Comparison of ENCODE assay signal across 8 cellular contexts in the genomic region with DNA sequence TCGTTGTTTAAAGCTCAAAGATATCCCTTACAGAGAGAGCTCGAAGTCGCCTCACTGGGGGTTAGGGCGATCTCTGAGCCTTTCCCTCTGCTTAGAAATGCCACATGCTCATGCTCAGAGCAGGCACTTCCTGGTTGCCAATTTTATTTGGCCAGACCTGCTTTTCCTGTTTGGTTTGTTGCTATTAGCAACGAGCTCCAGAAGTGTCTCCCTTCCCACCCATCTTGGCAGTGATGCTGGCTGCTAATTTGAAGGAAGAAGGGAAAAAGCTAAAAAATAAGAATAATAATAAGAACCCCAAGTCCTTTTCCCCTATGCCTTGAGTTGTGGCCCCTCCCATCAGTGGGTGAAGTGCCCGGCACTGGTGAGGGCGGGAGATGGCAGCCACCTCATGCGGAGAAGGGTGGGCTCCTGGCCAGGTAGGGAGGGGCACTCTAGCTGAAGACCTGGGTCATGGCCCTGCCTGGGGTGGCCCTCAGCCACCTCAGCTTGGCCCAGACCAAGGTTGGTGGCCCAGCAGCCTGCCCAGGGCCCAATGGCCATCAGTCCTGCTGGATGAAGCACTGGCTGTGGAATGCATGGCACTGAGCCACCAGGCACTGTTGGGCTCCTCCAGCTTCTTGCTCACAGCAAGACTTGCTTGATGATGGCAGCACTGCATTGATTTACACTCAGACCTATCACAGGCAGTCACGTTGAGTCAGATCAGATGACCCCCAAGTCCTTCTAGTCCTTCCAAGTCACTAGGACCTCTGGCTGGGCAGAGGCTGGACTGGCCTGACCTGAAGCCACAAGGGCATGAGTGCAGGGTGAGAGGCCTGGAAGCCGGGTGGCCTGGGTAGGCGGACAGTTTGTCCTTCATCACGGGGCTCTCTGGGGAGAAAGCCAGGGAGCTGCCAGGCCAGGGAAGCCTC.
DNase-seq lines count a peak whose midpoint lies in the region; ATAC-seq and TF ChIP-seq lines count a peak whose summit lies in the region.

No MANE protein-coding gene starts in this region.

- no peaks in the 10 kb centered on the region; the same call in 1 of the 2 replicates for H3K27me3 Mint-ChIP-seq in HFFc6 (ENCODE audit: insufficient read depth)
- H3K27me3 Mint-ChIP-seq in T-cell: no peaks in the 10 kb centered on the region
- H3K27me3 Mint-ChIP-seq in neural progenitor cell (ENCODE audit: insufficient read depth, low read depth): peaks cover 2% of the 10 kb centered on the region

- WGBS in trophoblast cell (ENCODE audit: extremely low coverage, insufficient coverage, insufficient read length): no CpG with 5 or more reads among the region's 12 CpGs

- DNase-seq in A172 (ENCODE audit: low spot score) (peak; percentile 99), HFFc6 (peak; percentile 98), T-cell (no peak), foreskin fibroblast (peak; percentile 93 to 95), trophoblast cell (peak; percentile 78 to 94), neural progenitor cell (ENCODE audit: low spot score) (no peak)

- H4K12ac ChIP-seq in trophoblast cell (ENCODE audit: low read depth, low read length): no peak overlapping the region

- H3K4me1 ChIP-seq in trophoblast cell (ENCODE audit: control insufficient read depth in 1 of 2, insufficient read depth in 2 of 2, low read length in 2 of 2) (peaks cover 12 to 14% of the 10 kb centered on the region in 2 experiments), neural progenitor cell (no peaks in the 10 kb centered on the region)

- no peak overlapping the region for H3K23ac ChIP-seq in trophoblast cell (ENCODE audit: low read length)

- H3K14ac ChIP-seq in trophoblast cell (ENCODE audit: low read length): peak overlapping the region; percentile 13

- H3K36me3 Mint-ChIP-seq in HFFc6 (ENCODE audit: low read depth): peaks cover 42% of the 10 kb centered on the region
- H3K36me3 Mint-ChIP-seq in T-cell: peaks cover 18% of the 10 kb centered on the region
- H3K36me3 Mint-ChIP-seq in neural progenitor cell: peaks cover 7% of the 10 kb centered on the region

- POLR2A ChIA-PET in T-cell (lab: Charles Lee): no interaction called here

- H2BK12ac ChIP-seq in trophoblast cell (ENCODE audit: low read length): peak overlapping the region; percentile 78

- H3K79me2 ChIP-seq in trophoblast cell (ENCODE audit: control insufficient read depth, insufficient read depth, low read length, poor library complexity) (peaks cover 3% of the 10 kb centered on the region), neural progenitor cell (ENCODE audit: low read depth) (no peaks in the 10 kb centered on the region)

- H3K27ac Mint-ChIP-seq in HFFc6: peak overlapping the region; percentile 100
- H3K27ac Mint-ChIP-seq in T-cell: peak overlapping the region; percentile 74 to 89
- H3K27ac Mint-ChIP-seq in neural progenitor cell: no peak overlapping the region

- no peaks in the 10 kb centered on the region for H3F3A ChIP-seq in neural progenitor cell (ENCODE audit: low read depth)

- H4K20me1 ChIP-seq in neural progenitor cell (ENCODE audit: low read depth): no peaks in the 10 kb centered on the region

- H3K4me1 Mint-ChIP-seq in HFFc6 (ENCODE audit: low read depth): peaks cover 59% of the 10 kb centered on the region
- peaks cover 28 to 33% (median 30%) of the 10 kb centered on the region in 3 donors for H3K4me1 Mint-ChIP-seq in T-cell
- H3K4me1 Mint-ChIP-seq in neural progenitor cell: peaks cover 2% of the 10 kb centered on the region

- H3K79me1 ChIP-seq in trophoblast cell (ENCODE audit: low read length): peaks cover 6% of the 10 kb centered on the region

- H3K4me2 ChIP-seq in trophoblast cell (ENCODE audit: low read length) (no peak overlapping the region), neural progenitor cell (no peak overlapping the region)

- H2AK5ac ChIP-seq in trophoblast cell (ENCODE audit: low read length): peak overlapping the region; percentile 13

- peak overlapping the region; percentile 30 for H3K27ac ChIP-seq in trophoblast cell (ENCODE audit: low read depth, low read length)
- no peak overlapping the region for H3K27ac ChIP-seq in neural progenitor cell

- no peaks in the 10 kb centered on the region for H3K27me3 ChIP-seq in trophoblast cell (ENCODE audit: insufficient read depth, low read length)
- H3K27me3 ChIP-seq in neural progenitor cell: no peaks in the 10 kb centered on the region

- H4K91ac ChIP-seq in trophoblast cell (ENCODE audit: low read depth, low read length): peak overlapping the region; percentile 84

- H3K36me3 ChIP-seq in trophoblast cell (ENCODE audit: control insufficient read depth in 1 of 2, insufficient read depth in 2 of 2, low read length in 2 of 2) (peaks cover 27 to 41% of the 10 kb centered on the region in 2 experiments), neural progenitor cell (no peaks in the 10 kb centered on the region)

- no peak overlapping the region for H3K9ac ChIP-seq in trophoblast cell (ENCODE audit: low read length)
- H3K9ac ChIP-seq in neural progenitor cell: no peak overlapping the region

- peak overlapping the region; percentile 76 for H2BK120ac ChIP-seq in trophoblast cell (ENCODE audit: insufficient read depth, low read length, poor library complexity)

- H3K9me3 ChIP-seq in trophoblast cell (ENCODE audit: insufficient read depth, low read depth, low read length) (peaks cover 6% of the 10 kb centered on the region), neural progenitor cell (ENCODE audit: low read depth) (no peaks in the 10 kb centered on the region)

- H3K4ac ChIP-seq in trophoblast cell (ENCODE audit: low read depth, low read length): no peak overlapping the region

- no peak overlapping the region for H2BK5ac ChIP-seq in trophoblast cell (ENCODE audit: low read depth, low read length, poor library complexity)

- H2AFZ ChIP-seq in trophoblast cell (ENCODE audit: insufficient read depth, low read length, poor library complexity) (peak overlapping the region; percentile 81), neural progenitor cell (replicated peaks) (no peak overlapping the region)

- CTCF ChIA-PET in T-cell (lab: Charles Lee): interaction anchor here in 1 of 2 donors (0.6 to 2.8 kb wide), 2 partner anchors 10 to 12 kb away, joined by 3 to 13 read pairs; no protein-coding TSS in a partner anchor

- H3K4me3 ChIP-seq in foreskin fibroblast (ENCODE audit: low read depth in 1 of 2, low read length in 2 of 2): no peak overlapping the region
- no peak overlapping the region for H3K4me3 ChIP-seq in trophoblast cell (ENCODE audit: low read depth, low read length)
- no peak overlapping the region for H3K4me3 ChIP-seq in neural progenitor cell

- no peak for TF ChIP-seq CTCF in HFFc6 (IDR thresholded peaks at IDR 0.05)
- TF ChIP-seq CTCF in foreskin fibroblast (IDR thresholded peaks at IDR 0.05; ENCODE audit: low read depth, low read length): no peak
- TF ChIP-seq CTCF in neural progenitor cell (IDR thresholded peaks at IDR 0.05): no peak

- H3K9me3 Mint-ChIP-seq in HFFc6: no peaks in the 10 kb centered on the region
- no peaks in the 10 kb centered on the region for H3K9me3 Mint-ChIP-seq in T-cell
- peaks cover 5% of the 10 kb centered on the region for H3K9me3 Mint-ChIP-seq in neural progenitor cell

- H3K18ac ChIP-seq in trophoblast cell (ENCODE audit: low read length): peak overlapping the region; percentile 81

- ATAC-seq in T-cell (replicated peaks in 1 of 4) (peak in 3 of 4 experiments; percentile 32 to 52 (median 36)), GM18511 (IDR thresholded peaks at IDR 0.05; ENCODE audit: unreplicated experiment) (no peak), HG03442 (IDR thresholded peaks at IDR 0.05; ENCODE audit: unreplicated experiment) (no peak)

- H4K8ac ChIP-seq in trophoblast cell (ENCODE audit: low read depth, low read length): peak overlapping the region; percentile 47

- H3K4me3 Mint-ChIP-seq in HFFc6: peak overlapping the region; percentile 73
- no peak overlapping the region for H3K4me3 Mint-ChIP-seq in T-cell
- H3K4me3 Mint-ChIP-seq in neural progenitor cell: no peak overlapping the region

Comparison
In these comparisons a context has a peak if more than half of its experiments do, and no peak if none do; other contexts are left out.
1. DNase-seq: peak in A172 (single experiment), HFFc6 (single experiment), foreskin fibroblast (2 of 2) and trophoblast cell (2 of 2); none in T-cell (0 of 34) and neural progenitor cell (single experiment).
2. ATAC-seq: peak in T-cell (3 of 4); none in GM18511 (single experiment) and HG03442 (single experiment).